16 cellular contexts compared by ENCODE assay signal in genomic region chr10:21514101-21514807, GRCh38. TPM values are rescaled to one million over a fixed set of nuclear protein-coding genes. Genes with fewer than 3 reads are reported as not detected.
A peak's percentile ranks its signal among the peaks of the same experiment; 100 is the strongest.
DNase-seq lines count a peak whose midpoint lies in the region; ATAC-seq and TF ChIP-seq lines count a peak whose summit lies in the region.
"Had no signal": no experiment of that assay in that cellular context is flagged by ENCODE, and none has a peak within 500 bp of the region (broad histone marks: within the 10 kb centered on the region; RNA-seq: fewer than 3 reads in every experiment).

No MANE protein-coding gene starts in this region.

- intact Hi-C loops in MCF 10A (cut with micrococcal nuclease) = no loop called here

- BruUV-seq in MCF 10A (replicated peaks; lab: Mats Ljungman, UMichigan) = no TSS peak

- CTCF ChIA-PET in MCF 10A (lab: Yijun Ruan, JAX) = interaction anchor here (0.5 to 1.0 kb wide), 3 partner anchors 14 to 1285 kb away, joined by 3 to 5 read pairs (median 5); no protein-coding TSS in a partner anchor

- H3K27me3 Mint-ChIP-seq in glutamatergic neuron (ENCODE audit: unreplicated experiment) (peaks cover 18% of the 10 kb centered on the region), MCF 10A (ENCODE audit: insufficient read depth, unreplicated experiment) (no peaks in the 10 kb centered on the region)

- POLR2A ChIA-PET in MCF 10A (lab: Yijun Ruan, JAX) = interaction anchor here (0.6 to 3.0 kb wide), 3 partner anchors 18 to 274 kb away, joined by 3 to 20 read pairs (median 3); no protein-coding TSS in a partner anchor

- H3K27me3 ChIP-seq in WERI-Rb-1 (ENCODE audit: insufficient read depth, low read depth, severe bottlenecking) = no peaks in the 10 kb centered on the region
- no peaks in the 10 kb centered on the region for H3K27me3 ChIP-seq in neuron (ENCODE audit: insufficient read depth, low read length)

- no peaks in the 10 kb centered on the region for H3K36me3 ChIP-seq in ES-I3 (ENCODE audit: insufficient read depth, low read length)
- no peaks in the 10 kb centered on the region for H3K36me3 ChIP-seq in WERI-Rb-1
- H3K36me3 ChIP-seq in neuron (ENCODE audit: insufficient read depth, low read length) = peaks cover 46% of the 10 kb centered on the region
- H3K36me3 ChIP-seq: thoracic aorta had no signal

- H3K27ac ChIP-seq in WERI-Rb-1 = no peak overlapping the region
- H3K27ac ChIP-seq: thoracic aorta had no signal

- H3K4me1 ChIP-seq in ES-I3 (ENCODE audit: insufficient read depth, low read length) (peaks cover 34% of the 10 kb centered on the region), neuron (ENCODE audit: insufficient read depth, low read length) (peaks cover 21% of the 10 kb centered on the region)

- H3K9me3 Mint-ChIP-seq in glutamatergic neuron (ENCODE audit: unreplicated experiment) (peaks cover 16% of the 10 kb centered on the region), MCF 10A (ENCODE audit: unreplicated experiment) (no peaks in the 10 kb centered on the region)
- H3K9me3 Mint-ChIP-seq: memory B cell had no signal

- no peak overlapping the region for H3K27ac Mint-ChIP-seq in glutamatergic neuron (ENCODE audit: unreplicated experiment)
- H3K27ac Mint-ChIP-seq in MCF 10A (ENCODE audit: low read depth, unreplicated experiment) = no peak overlapping the region
- H3K27ac Mint-ChIP-seq: memory B cell had no signal

- H2AFZ ChIP-seq in neuron (ENCODE audit: low read depth, low read length) = no peak overlapping the region

- H3K9ac ChIP-seq in ES-I3 (ENCODE audit: low read depth, low read length) = peak overlapping the region; percentile 70; the same call in 1 of the 2 replicates

- H3K4me3 Mint-ChIP-seq in glutamatergic neuron (ENCODE audit: unreplicated experiment) = peak overlapping the region; percentile 46
- no peak overlapping the region for H3K4me3 Mint-ChIP-seq in MCF 10A (ENCODE audit: unreplicated experiment)
- H3K4me3 Mint-ChIP-seq: memory B cell had no signal

- no peak for ATAC-seq in HG02759 (IDR thresholded peaks at IDR 0.05; ENCODE audit: unreplicated experiment)

- H3K4me3 ChIP-seq in WERI-Rb-1 (ENCODE audit: low read depth, low read length) (peak overlapping the region; percentile 76), neuron (ENCODE audit: low read length) (peak overlapping the region; percentile 100)
- H3K4me3 ChIP-seq: thoracic aorta had no signal

- TF ChIP-seq CTCF in WERI-Rb-1 (IDR thresholded peaks at IDR 0.05; ENCODE audit: low read depth, low read length) (no peak), glutamatergic neuron (IDR thresholded peaks at IDR 0.05; ENCODE audit: partially characterized antibody, unreplicated experiment) (no peak), MCF 10A (IDR thresholded peaks at IDR 0.05; ENCODE audit: unreplicated experiment) (no peak)

- H3K4me1 Mint-ChIP-seq in glutamatergic neuron (ENCODE audit: low read depth, unreplicated experiment) (peaks cover 28% of the 10 kb centered on the region), MCF 10A (ENCODE audit: insufficient read depth, unreplicated experiment) (peaks cover 11% of the 10 kb centered on the region)

- H3K36me3 Mint-ChIP-seq in glutamatergic neuron (ENCODE audit: unreplicated experiment) (no peaks in the 10 kb centered on the region), MCF 10A (ENCODE audit: insufficient read depth, unreplicated experiment) (peaks cover 6% of the 10 kb centered on the region)
- H3K36me3 Mint-ChIP-seq: memory B cell had no signal

- H3K9me3 ChIP-seq in ES-I3 (ENCODE audit: control insufficient read depth, insufficient read depth, low read length) (no peaks in the 10 kb centered on the region), WERI-Rb-1 (ENCODE audit: severe bottlenecking) (no peaks in the 10 kb centered on the region), neuron (ENCODE audit: low read length) (no peaks in the 10 kb centered on the region)
- H3K9me3 ChIP-seq: thoracic aorta had no signal

- DNase-seq in WERI-Rb-1 (no peak), glutamatergic neuron (no peak), ureter (ENCODE audit: low spot score) (no peak), anterior cingulate cortex (lab: John Stamatoyannopoulos, UW) (no peak), MCF 10A (ENCODE audit: unreplicated experiment) (no peak)
- DNase-seq: activated effector memory CD4-positive, alpha-beta T cell treated with anti-CD3 and anti-CD28 coated beads, Interleukin-2, amount 50 U/mL, for 16 hours; DMS79 treated with DMSO at 0.1 percent for 48 hours; hippocampal formation; NCI-H1092; stimulated activated CD4-positive, alpha-beta T cell treated with anti-CD3 and anti-CD28 coated beads, Interleukin-15, amount 100 ng/mL, for 24 hours had no signal

RNA-seq across cellular contexts. Expression of gene SKIDA1, which starts 11.2 kb away (rescaled TPM):
- 1.3 TPM for total RNA-seq in glutamatergic neuron (ENCODE audit: unreplicated experiment)
- 3.6 TPM for total RNA-seq in ureter
- total RNA-seq in MCF 10A (2022) = 0.56 and 1.2 TPM in 2 replicates
- total RNA-seq: HT-29 had no signal

RNA-seq across cellular contexts. Expression of gene MLLT10, which starts 19.8 kb away (rescaled TPM):
- 50.9 TPM for total RNA-seq in glutamatergic neuron (ENCODE audit: unreplicated experiment)
- 83.7 TPM for total RNA-seq in ureter
- total RNA-seq in MCF 10A (2022) = 39.3 and 47.5 TPM in 2 replicates
